1 cellular context compared by ENCODE assay signal in the genomic region with DNA sequence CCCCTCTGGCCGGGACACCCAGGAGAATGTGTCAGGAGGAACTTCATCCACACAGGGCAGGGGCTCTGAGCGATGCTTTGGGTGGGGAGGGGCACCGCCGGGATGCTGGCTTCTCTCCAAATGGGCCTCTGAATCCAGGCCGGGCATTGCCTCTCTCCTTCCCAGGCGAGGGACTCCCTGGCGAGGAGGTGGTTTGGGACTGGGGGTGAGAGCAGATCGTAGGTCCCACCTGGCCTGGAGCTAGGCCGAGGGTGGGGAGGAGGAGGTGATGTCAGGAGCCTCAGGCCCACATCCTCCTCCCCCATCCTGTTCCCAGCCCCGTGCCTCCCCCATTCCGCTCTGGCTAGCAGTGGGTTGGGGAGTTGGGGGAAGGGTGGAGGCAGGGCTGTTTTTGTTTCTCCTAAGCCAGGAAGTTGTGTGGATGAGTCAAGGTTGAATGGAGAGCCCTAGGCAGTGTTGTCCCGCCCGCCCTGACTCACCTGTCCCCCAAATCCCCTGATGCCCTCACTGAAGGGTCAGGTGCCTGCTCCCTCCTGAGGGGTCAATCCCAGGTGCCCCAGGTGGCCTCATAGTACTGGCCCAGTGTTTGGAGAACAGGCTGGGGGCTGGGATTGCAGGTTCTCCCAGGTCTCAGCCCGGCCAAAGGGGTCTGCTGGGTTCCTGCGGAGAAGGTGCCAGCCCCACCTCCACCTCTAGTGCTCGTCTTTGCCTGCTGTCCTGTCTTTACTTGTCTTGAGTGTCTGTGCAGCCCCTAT.
TF ChIP-seq lines count a peak whose summit lies in the region.

No MANE protein-coding gene starts in this region.

TF ChIP-seq in HepG2, 621 proteins besides CTCF, POLR2A, EP300 and RAD21 (continued from another document and continues in another):
- 0 out of 2 replicates have a peak, but pooled peaks have one; percentile 52 for TF ChIP-seq ZNF713 (CRISPR knock-in tag; IDR thresholded peaks at IDR 0.05)
- TF ChIP-seq, protein P1, sequence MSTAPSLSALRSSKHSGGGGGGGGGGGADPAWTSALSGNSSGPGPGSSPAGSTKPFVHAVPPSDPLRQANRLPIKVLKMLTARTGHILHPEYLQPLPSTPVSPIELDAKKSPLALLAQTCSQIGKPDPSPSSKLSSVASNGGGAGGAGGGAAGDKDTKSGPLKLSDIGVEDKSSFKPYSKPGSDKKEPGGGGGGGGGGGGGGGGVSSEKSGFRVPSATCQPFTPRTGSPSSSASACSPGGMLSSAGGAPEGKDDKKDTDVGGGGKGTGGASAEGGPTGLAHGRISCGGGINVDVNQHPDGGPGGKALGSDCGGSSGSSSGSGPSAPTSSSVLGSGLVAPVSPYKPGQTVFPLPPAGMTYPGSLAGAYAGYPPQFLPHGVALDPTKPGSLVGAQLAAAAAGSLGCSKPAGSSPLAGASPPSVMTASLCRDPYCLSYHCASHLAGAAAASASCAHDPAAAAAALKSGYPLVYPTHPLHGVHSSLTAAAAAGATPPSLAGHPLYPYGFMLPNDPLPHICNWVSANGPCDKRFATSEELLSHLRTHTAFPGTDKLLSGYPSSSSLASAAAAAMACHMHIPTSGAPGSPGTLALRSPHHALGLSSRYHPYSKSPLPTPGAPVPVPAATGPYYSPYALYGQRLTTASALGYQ (CRISPR knock-in tag; IDR thresholded peaks at IDR 0.05): no peak
- TF ChIP-seq NCOR1 (IDR thresholded peaks at IDR 0.05; ENCODE audit: borderline replicate concordance, low read length): no peak
- peak; percentile 65 for TF ChIP-seq BRD4 (CRISPR knock-in tag; IDR thresholded peaks at IDR 0.05)
- no peak for TF ChIP-seq EEA1 (CRISPR knock-in tag; IDR thresholded peaks at IDR 0.05; ENCODE audit: borderline replicate concordance)
- TF ChIP-seq ZNF530 (CRISPR knock-in tag; IDR thresholded peaks at IDR 0.05; ENCODE audit: low read depth): no peak
- TF ChIP-seq, protein P2, sequence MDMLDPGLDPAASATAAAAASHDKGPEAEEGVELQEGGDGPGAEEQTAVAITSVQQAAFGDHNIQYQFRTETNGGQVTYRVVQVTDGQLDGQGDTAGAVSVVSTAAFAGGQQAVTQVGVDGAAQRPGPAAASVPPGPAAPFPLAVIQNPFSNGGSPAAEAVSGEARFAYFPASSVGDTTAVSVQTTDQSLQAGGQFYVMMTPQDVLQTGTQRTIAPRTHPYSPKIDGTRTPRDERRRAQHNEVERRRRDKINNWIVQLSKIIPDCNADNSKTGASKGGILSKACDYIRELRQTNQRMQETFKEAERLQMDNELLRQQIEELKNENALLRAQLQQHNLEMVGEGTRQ (IDR thresholded peaks at IDR 0.05; ENCODE audit: low read depth, low read length): no peak
- TF ChIP-seq, protein P2 (CRISPR knock-in tag; IDR thresholded peaks at IDR 0.05; ENCODE audit: borderline replicate concordance): no peak
- TF ChIP-seq, protein P3, sequence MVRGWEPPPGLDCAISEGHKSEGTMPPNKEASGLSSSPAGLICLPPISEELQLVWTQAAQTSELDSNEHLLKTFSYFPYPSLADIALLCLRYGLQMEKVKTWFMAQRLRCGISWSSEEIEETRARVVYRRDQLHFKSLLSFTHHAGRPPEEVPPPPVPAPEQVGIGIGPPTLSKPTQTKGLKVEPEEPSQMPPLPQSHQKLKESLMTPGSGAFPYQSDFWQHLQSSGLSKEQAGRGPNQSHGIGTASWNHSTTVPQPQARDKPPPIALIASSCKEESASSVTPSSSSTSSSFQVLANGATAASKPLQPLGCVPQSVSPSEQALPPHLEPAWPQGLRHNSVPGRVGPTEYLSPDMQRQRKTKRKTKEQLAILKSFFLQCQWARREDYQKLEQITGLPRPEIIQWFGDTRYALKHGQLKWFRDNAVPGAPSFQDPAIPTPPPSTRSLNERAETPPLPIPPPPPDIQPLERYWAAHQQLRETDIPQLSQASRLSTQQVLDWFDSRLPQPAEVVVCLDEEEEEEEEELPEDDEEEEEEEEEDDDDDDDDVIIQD (CRISPR knock-in tag; IDR thresholded peaks at IDR 0.05; ENCODE audit: low read depth): no peak; the same call in 1 of the 2 replicates
- no peak for TF ChIP-seq THYN1 (CRISPR knock-in tag; IDR thresholded peaks at IDR 0.05; ENCODE audit: borderline replicate concordance, low read depth)
- TF ChIP-seq, protein P4, sequence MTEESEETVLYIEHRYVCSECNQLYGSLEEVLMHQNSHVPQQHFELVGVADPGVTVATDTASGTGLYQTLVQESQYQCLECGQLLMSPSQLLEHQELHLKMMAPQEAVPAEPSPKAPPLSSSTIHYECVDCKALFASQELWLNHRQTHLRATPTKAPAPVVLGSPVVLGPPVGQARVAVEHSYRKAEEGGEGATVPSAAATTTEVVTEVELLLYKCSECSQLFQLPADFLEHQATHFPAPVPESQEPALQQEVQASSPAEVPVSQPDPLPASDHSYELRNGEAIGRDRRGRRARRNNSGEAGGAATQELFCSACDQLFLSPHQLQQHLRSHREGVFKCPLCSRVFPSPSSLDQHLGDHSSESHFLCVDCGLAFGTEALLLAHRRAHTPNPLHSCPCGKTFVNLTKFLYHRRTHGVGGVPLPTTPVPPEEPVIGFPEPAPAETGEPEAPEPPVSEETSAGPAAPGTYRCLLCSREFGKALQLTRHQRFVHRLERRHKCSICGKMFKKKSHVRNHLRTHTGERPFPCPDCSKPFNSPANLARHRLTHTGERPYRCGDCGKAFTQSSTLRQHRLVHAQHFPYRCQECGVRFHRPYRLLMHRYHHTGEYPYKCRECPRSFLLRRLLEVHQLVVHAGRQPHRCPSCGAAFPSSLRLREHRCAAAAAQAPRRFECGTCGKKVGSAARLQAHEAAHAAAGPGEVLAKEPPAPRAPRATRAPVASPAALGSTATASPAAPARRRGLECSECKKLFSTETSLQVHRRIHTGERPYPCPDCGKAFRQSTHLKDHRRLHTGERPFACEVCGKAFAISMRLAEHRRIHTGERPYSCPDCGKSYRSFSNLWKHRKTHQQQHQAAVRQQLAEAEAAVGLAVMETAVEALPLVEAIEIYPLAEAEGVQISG (CRISPR knock-in tag; IDR thresholded peaks at IDR 0.05): no peak
- no peak for TF ChIP-seq TSC22D2 (CRISPR knock-in tag; IDR thresholded peaks at IDR 0.05; ENCODE audit: borderline replicate concordance)
- TF ChIP-seq ZSCAN5A (CRISPR knock-in tag; IDR thresholded peaks at IDR 0.05; ENCODE audit: borderline replicate concordance): no peak
- 0 out of 4 replicates have a peak, but pooled peaks of 1 of the 2 experiments have one; percentile 4 for TF ChIP-seq NR2F1 (CRISPR knock-in tag; IDR thresholded peaks at IDR 0.05)
- TF ChIP-seq ZNF333 (CRISPR knock-in tag; IDR thresholded peaks at IDR 0.05; ENCODE audit: borderline replicate concordance): no peak; the same call in 1 of the 2 replicates
- TF ChIP-seq ZMYM2 (CRISPR knock-in tag; IDR thresholded peaks at IDR 0.05): no peak
- no peak for TF ChIP-seq RFX5 (IDR thresholded peaks at IDR 0.05; ENCODE audit: low read depth, low read length)
- no peak for TF ChIP-seq DBP (CRISPR knock-in tag; IDR thresholded peaks at IDR 0.05; ENCODE audit: not compliant biosample characterization)
- TF ChIP-seq SETDB1 (CRISPR knock-in tag; IDR thresholded peaks at IDR 0.05; ENCODE audit: borderline replicate concordance): no peak
- TF ChIP-seq CREBL2 (CRISPR knock-in tag; IDR thresholded peaks at IDR 0.05; ENCODE audit: borderline replicate concordance): no peak
- no peak for TF ChIP-seq SP140L (CRISPR knock-in tag; IDR thresholded peaks at IDR 0.05; ENCODE audit: borderline replicate concordance)
- peak; percentile 77; the same call in 1 of the 2 replicates for TF ChIP-seq ZBTB20 (CRISPR knock-in tag; IDR thresholded peaks at IDR 0.05; ENCODE audit: borderline replicate concordance, low read depth)
- peak; percentile 91 for TF ChIP-seq ERF (CRISPR knock-in tag; IDR thresholded peaks at IDR 0.05)
- no peak for TF ChIP-seq AHR (CRISPR knock-in tag; IDR thresholded peaks at IDR 0.05)
- TF ChIP-seq ZNF24 (IDR thresholded peaks at IDR 0.05): no peak
- TF ChIP-seq, protein P5, sequence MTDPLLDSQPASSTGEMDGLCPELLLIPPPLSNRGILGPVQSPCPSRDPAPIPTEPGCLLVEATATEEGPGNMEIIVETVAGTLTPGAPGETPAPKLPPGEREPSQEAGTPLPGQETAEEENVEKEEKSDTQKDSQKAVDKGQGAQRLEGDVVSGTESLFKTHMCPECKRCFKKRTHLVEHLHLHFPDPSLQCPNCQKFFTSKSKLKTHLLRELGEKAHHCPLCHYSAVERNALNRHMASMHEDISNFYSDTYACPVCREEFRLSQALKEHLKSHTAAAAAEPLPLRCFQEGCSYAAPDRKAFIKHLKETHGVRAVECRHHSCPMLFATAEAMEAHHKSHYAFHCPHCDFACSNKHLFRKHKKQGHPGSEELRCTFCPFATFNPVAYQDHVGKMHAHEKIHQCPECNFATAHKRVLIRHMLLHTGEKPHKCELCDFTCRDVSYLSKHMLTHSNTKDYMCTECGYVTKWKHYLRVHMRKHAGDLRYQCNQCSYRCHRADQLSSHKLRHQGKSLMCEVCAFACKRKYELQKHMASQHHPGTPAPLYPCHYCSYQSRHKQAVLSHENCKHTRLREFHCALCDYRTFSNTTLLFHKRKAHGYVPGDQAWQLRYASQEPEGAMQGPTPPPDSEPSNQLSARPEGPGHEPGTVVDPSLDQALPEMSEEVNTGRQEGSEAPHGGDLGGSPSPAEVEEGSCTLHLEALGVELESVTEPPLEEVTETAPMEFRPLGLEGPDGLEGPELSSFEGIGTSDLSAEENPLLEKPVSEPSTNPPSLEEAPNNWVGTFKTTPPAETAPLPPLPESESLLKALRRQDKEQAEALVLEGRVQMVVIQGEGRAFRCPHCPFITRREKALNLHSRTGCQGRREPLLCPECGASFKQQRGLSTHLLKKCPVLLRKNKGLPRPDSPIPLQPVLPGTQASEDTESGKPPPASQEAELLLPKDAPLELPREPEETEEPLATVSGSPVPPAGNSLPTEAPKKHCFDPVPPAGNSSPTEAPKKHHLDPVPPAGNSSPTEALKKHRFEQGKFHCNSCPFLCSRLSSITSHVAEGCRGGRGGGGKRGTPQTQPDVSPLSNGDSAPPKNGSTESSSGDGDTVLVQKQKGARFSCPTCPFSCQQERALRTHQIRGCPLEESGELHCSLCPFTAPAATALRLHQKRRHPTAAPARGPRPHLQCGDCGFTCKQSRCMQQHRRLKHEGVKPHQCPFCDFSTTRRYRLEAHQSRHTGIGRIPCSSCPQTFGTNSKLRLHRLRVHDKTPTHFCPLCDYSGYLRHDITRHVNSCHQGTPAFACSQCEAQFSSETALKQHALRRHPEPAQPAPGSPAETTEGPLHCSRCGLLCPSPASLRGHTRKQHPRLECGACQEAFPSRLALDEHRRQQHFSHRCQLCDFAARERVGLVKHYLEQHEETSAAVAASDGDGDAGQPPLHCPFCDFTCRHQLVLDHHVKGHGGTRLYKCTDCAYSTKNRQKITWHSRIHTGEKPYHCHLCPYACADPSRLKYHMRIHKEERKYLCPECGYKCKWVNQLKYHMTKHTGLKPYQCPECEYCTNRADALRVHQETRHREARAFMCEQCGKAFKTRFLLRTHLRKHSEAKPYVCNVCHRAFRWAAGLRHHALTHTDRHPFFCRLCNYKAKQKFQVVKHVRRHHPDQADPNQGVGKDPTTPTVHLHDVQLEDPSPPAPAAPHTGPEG (CRISPR knock-in tag; IDR thresholded peaks at IDR 0.05): no peak; the same call in 1 of the 2 replicates
- TF ChIP-seq TOPORS (CRISPR knock-in tag; IDR thresholded peaks at IDR 0.05): no peak
- 0 out of 2 replicates have a peak, but pooled peaks have one; percentile 14 for TF ChIP-seq TMF1 (CRISPR knock-in tag; IDR thresholded peaks at IDR 0.05; ENCODE audit: low read depth)
- no peak for TF ChIP-seq CEBPG (CRISPR knock-in tag; IDR thresholded peaks at IDR 0.05)
- TF ChIP-seq ZNF3 (CRISPR knock-in tag; IDR thresholded peaks at IDR 0.05): no peak
- TF ChIP-seq ZNF737 (CRISPR knock-in tag; IDR thresholded peaks at IDR 0.05; ENCODE audit: borderline replicate concordance): no peak
- TF ChIP-seq, protein P6, sequence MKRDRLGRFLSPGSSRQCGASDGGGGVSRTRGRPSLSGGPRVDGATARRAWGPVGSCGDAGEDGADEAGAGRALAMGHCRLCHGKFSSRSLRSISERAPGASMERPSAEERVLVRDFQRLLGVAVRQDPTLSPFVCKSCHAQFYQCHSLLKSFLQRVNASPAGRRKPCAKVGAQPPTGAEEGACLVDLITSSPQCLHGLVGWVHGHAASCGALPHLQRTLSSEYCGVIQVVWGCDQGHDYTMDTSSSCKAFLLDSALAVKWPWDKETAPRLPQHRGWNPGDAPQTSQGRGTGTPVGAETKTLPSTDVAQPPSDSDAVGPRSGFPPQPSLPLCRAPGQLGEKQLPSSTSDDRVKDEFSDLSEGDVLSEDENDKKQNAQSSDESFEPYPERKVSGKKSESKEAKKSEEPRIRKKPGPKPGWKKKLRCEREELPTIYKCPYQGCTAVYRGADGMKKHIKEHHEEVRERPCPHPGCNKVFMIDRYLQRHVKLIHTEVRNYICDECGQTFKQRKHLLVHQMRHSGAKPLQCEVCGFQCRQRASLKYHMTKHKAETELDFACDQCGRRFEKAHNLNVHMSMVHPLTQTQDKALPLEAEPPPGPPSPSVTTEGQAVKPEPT (CRISPR knock-in tag; IDR thresholded peaks at IDR 0.05; ENCODE audit: low read depth): no peak
- 0 out of 2 replicates have a peak, but pooled peaks have one; percentile 43 for TF ChIP-seq ZKSCAN8 (CRISPR knock-in tag; IDR thresholded peaks at IDR 0.05; ENCODE audit: borderline replicate concordance)
- peak; percentile 86 for TF ChIP-seq FOSL2 (CRISPR knock-in tag; IDR thresholded peaks at IDR 0.05)
